In the genomic region with DNA sequence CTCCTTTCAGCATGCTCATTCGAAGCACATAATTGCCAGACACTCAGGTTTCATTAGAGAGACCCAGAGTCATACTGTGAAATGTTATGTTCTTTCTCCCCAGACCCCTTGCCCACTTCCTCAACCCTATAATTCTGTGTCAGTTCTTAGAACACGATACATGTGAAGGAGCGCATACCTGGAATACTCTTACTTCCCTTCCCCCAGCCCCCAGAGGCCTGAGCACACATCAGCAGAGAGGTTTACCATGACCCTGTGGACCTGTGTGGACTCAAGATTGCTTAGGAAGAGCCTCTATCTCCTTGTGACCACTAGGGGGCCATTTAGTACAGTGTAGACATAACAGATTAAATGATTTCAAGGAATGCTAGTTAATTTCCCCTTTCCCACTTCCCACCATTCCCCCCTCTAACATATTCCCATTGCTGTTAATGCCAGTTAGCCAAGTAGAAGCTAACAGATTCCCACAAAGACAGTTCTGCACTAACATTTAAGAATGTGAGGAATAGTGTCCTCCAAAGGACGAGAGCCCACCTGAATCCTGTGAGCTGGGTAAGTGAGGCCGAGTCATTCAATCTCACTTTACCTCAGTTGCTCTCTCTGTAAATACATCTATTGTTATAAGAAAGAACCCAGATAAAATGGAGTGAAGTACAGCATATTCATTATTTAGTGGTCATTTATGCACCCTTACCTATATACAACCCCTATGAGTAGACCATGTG, we compare ENCODE assay signal across 8 cellular contexts.
DNase-seq lines count a peak whose midpoint lies in the region; ATAC-seq and TF ChIP-seq lines count a peak whose summit lies in the region.

No MANE protein-coding gene starts in this region.

- H4K20me1 ChIP-seq in OCI-LY7 (ENCODE audit: insufficient read depth, low read length): no peaks in the 10 kb centered on the region

- no TSS peak for BruUV-seq in OCI-LY7 (replicated peaks; lab: Mats Ljungman, UMichigan)

- H3K4me1 ChIP-seq in OCI-LY7 (ENCODE audit: insufficient read depth, low read length, poor library complexity, severe bottlenecking) (no peaks in the 10 kb centered on the region), mucosa of descending colon (ENCODE audit: low read depth) (no peaks in the 10 kb centered on the region)

- no peak overlapping the region for H3K27ac Mint-ChIP-seq in endothelial cell (ENCODE audit: unreplicated experiment)

- POLR2A ChIA-PET in OCI-LY7 (lab: Charles Lee): interaction anchor here (1.4 kb wide), 2 partner anchors 23 to 29 kb away, joined by 4 to 5 read pairs; no protein-coding TSS in a partner anchor

- no peaks in the 10 kb centered on the region for H3K27me3 Mint-ChIP-seq in endothelial cell (ENCODE audit: unreplicated experiment)

- H3K9me3 ChIP-seq in OCI-LY7 (ENCODE audit: low read length) (no peaks in the 10 kb centered on the region), mucosa of descending colon (no peaks in the 10 kb centered on the region)

- DNase-seq in DMS153 (lab: John Stamatoyannopoulos, UW) (peak; percentile 8), OCI-LY7 (ENCODE audit: low spot score) (peak; percentile 54), endothelial cell (ENCODE audit: low spot score) (peak; percentile 10), mucosa of descending colon (peak in 1 of 3 donors; percentile 18)
- no peak for DNase-seq in stimulated activated CD4-positive, alpha-beta T cell treated with anti-CD3 and anti-CD28 coated beads, Interleukin-4, amount 100 ng/mL, for 4 hours

- no peaks in the 10 kb centered on the region for H3K9me3 Mint-ChIP-seq in endothelial cell (ENCODE audit: unreplicated experiment)

- H3K36me3 Mint-ChIP-seq in endothelial cell (ENCODE audit: low read depth, unreplicated experiment): no peaks in the 10 kb centered on the region

- H3K27ac ChIP-seq in OCI-LY7 (ENCODE audit: low read depth, low read length, poor library complexity, severe bottlenecking): no peak overlapping the region

- peak; percentile 96 for ATAC-seq in GM19395 (IDR thresholded peaks at IDR 0.05; ENCODE audit: unreplicated experiment)
- peak; percentile 75 for ATAC-seq in HG03439 (IDR thresholded peaks at IDR 0.05; ENCODE audit: unreplicated experiment)
- ATAC-seq in mucosa of descending colon: peak; percentile 74
- ATAC-seq in GM21381 (IDR thresholded peaks at IDR 0.05; ENCODE audit: unreplicated experiment): no peak

- no peaks in the 10 kb centered on the region for H3K9me2 ChIP-seq in OCI-LY7 (ENCODE audit: insufficient read depth, low read length)

- no peak overlapping the region for H3K4me3 Mint-ChIP-seq in endothelial cell (ENCODE audit: unreplicated experiment)

- no peaks in the 10 kb centered on the region for H3K79me2 ChIP-seq in OCI-LY7 (ENCODE audit: insufficient read depth, low read depth, low read length)

- CTCF ChIA-PET in OCI-LY7 (lab: Charles Lee; ENCODE audit: unreplicated experiment): no interaction called here

- H3K4me1 Mint-ChIP-seq in endothelial cell (ENCODE audit: unreplicated experiment): peaks cover 3% of the 10 kb centered on the region

- H3K4me2 ChIP-seq in OCI-LY7 (ENCODE audit: low read length): no peak overlapping the region

- peak; percentile 87 for TF ChIP-seq CTCF in OCI-LY7 (conservative IDR thresholded peaks at IDR 0.05; ENCODE audit: low read length)
- TF ChIP-seq CTCF in endothelial cell (IDR thresholded peaks at IDR 0.05; ENCODE audit: unreplicated experiment): peak; percentile 74
- peak; percentile 36 for TF ChIP-seq CTCF in mucosa of descending colon (IDR thresholded peaks at IDR 0.05)

- H2AFZ ChIP-seq in OCI-LY7 (ENCODE audit: low read length): no peak overlapping the region

- intact Hi-C loops in OCI-LY7 (cut with micrococcal nuclease; ENCODE audit: unreplicated experiment) (loop anchor here (2.0 kb wide), 1 partner anchor 90 kb away; no protein-coding TSS in a partner anchor), mucosa of descending colon (cut with DNase I, micrococcal nuclease) (no loop called here)

- no peaks in the 10 kb centered on the region for H3K36me3 ChIP-seq in OCI-LY7 (ENCODE audit: insufficient read depth, low read length)
- no peaks in the 10 kb centered on the region for H3K36me3 ChIP-seq in mucosa of descending colon (ENCODE audit: low read depth)

- H3K4me3 ChIP-seq in OCI-LY7 (ENCODE audit: low read depth, low read length, poor library complexity, severe bottlenecking) (no peak overlapping the region), mucosa of descending colon (no peak overlapping the region)

Comparison
In these comparisons a context has a peak if more than half of its experiments do, and no peak if none do; other contexts are left out.
1. DNase-seq: peak in DMS153 (single experiment), OCI-LY7 (single experiment) and endothelial cell (single experiment); none in stimulated activated CD4-positive, alpha-beta T cell treated with anti-CD3 and anti-CD28 coated beads, Interleukin-4, amount 100 ng/mL, for 4 hours (0 of 2).
2. CTCF ChIP-seq: peak in every context shown above with its lines; median percentile 87 in OCI-LY7; 74 in endothelial cell; 36 in mucosa of descending colon.